Comparison of ENCODE assay signal across 15 cellular contexts in the genomic region with DNA sequence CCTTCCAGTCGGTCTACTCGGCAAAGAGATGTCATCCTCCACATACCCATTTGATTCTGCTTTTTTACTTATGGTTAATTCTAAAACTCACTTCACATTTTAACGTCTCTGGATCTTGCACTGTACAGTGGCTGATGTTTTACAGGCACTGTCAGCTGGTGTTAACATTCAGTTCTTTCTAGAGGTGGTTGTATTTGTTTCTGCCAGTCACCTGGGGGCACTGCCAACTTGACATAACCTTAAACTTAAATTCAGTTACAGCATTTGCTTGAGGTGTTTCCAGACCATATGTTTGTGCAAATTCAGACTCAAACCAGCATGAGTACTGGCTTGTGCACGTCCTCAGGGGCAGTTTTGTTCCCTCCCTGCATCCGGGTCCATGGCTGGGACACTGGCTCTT. TPM values are rescaled to one million over a fixed set of nuclear protein-coding genes. Genes with fewer than 3 reads are reported as not detected.
A peak's percentile ranks its signal among the peaks of the same experiment; 100 is the strongest.
DNase-seq lines count a peak whose midpoint lies in the region; ATAC-seq, FAIRE-seq and TF ChIP-seq lines count a peak whose summit lies in the region.
"Had no signal": no experiment of that assay in that cellular context is flagged by ENCODE, and none has a peak within 500 bp of the region (broad histone marks: within the 10 kb centered on the region; RNA-seq: fewer than 3 reads in every experiment).

No MANE protein-coding gene starts in this region.

- ATAC-seq in HCT116: no peak
- no peak for ATAC-seq in GM21529 (IDR thresholded peaks at IDR 0.05; ENCODE audit: unreplicated experiment)

- no peaks in the 10 kb centered on the region for H3K36me3 ChIP-seq in HCT116 (ENCODE audit: control insufficient read depth in 1 of 2, insufficient read depth in 2 of 2, low read length in 2 of 2)
- H3K36me3 ChIP-seq in muscle layer of colon (ENCODE audit: insufficient read depth, low read length): no peaks in the 10 kb centered on the region
- H3K36me3 ChIP-seq: right atrium auricular region had no signal

- no TSS peak for BruUV-seq in HCT116 (replicated peaks; lab: Mats Ljungman, UMichigan)

- H3K9ac ChIP-seq in HCT116 (ENCODE audit: low read length) (no peak overlapping the region), muscle layer of colon (ENCODE audit: low read length) (no peak overlapping the region)

- DNase-seq in DMS 273 (lab: John Stamatoyannopoulos, UW; ENCODE audit: unreplicated experiment): peak; percentile 60
- no peak for DNase-seq in DMS 273 treated with DMSO at 0.1 percent for 48 hours (lab: John Stamatoyannopoulos, UW)
- no peak for DNase-seq in HCT116 (ENCODE audit: low read depth, low spot score)
- DNase-seq in SW480 (ENCODE audit: low spot score): peak; percentile 20
- DNase-seq in GM12892 (ENCODE audit: insufficient read length): no peak
- no peak for DNase-seq in NCI-H510A treated with DMSO at 0.1 percent for 48 hours (lab: John Stamatoyannopoulos, UW)
- DNase-seq: activated CD8-positive, alpha-beta memory T cell treated with anti-CD3 and anti-CD28 coated beads, Interleukin-2, amount 50 U/mL, for 48 hours; DMS79 treated with DMSO at 0.1 percent for 48 hours; mesendoderm had no signal

- TF ChIP-seq CTCF in HCT116 (IDR thresholded peaks at IDR 0.05 in 2 of 3, conservative IDR thresholded peaks at IDR 0.05 in 1 of 3; ENCODE audit: borderline replicate concordance in 1 of 3, insufficient read depth in 1 of 3, low read depth in 2 of 3, low read length in 2 of 3): peak in 2 of 3 experiments; percentile 12 to 78; a peak in 1 of 6 replicates

- RAD21 ChIA-PET in HCT116 (lab: Charles Lee; ENCODE audit: low non-redundant PET in 1 of 2, low total read pairs in 2 of 2, uncharacterized antibody in 2 of 2, unreplicated experiment in 2 of 2): interaction anchor here in 1 of 2 experiments (0.6 kb wide), 1 partner anchor 85 kb away, joined by 3 read pairs; no protein-coding TSS in a partner anchor

- H3K9me3 ChIP-seq in HCT116 (ENCODE audit: control insufficient read depth in 1 of 2, insufficient read depth in 1 of 2, low read depth in 1 of 2, low read length in 2 of 2): no peaks in the 10 kb centered on the region
- no peaks in the 10 kb centered on the region for H3K9me3 ChIP-seq in muscle layer of colon (ENCODE audit: low read length)
- H3K9me3 ChIP-seq: right atrium auricular region had no signal

- no peak for FAIRE-seq in GM12892 (lab: Jason Lieb, UNC)
- FAIRE-seq: bronchial epithelial cell, GM18507 had no signal

- intact Hi-C loops in HCT116 (cut with micrococcal nuclease): loop anchor here (2.0 to 5.0 kb wide), 2 partner anchors 84 to 449 kb away; no protein-coding TSS in a partner anchor

- CTCF ChIA-PET in HCT116 (lab: Charles Lee): interaction anchor here (1.3 kb wide), 1 partner anchor 85 kb away, joined by 3 read pairs; no protein-coding TSS in a partner anchor

- no peaks in the 10 kb centered on the region for H4K20me1 ChIP-seq in HCT116 (ENCODE audit: insufficient read depth)

- TF ChIP-seq RAD21 in HCT116 (IDR thresholded peaks at IDR 0.05; ENCODE audit: low read depth): peak; percentile 82

- no peaks in the 10 kb centered on the region for H3K27me3 ChIP-seq in HCT116 (ENCODE audit: insufficient read depth, low read length)
- no peaks in the 10 kb centered on the region for H3K27me3 ChIP-seq in muscle layer of colon (ENCODE audit: control insufficient read depth in 1 of 2, insufficient read depth in 2 of 2, low read length in 2 of 2)
- H3K27me3 ChIP-seq: right atrium auricular region had no signal

- H3K4me3 ChIP-seq in HCT116 (replicated peaks in 1 of 2; ENCODE audit: low read depth in 1 of 2, low read length in 2 of 2): no peak overlapping the region
- no peak overlapping the region for H3K4me3 ChIP-seq in muscle layer of colon (ENCODE audit: low read depth in 1 of 2, low read length in 2 of 2)
- H3K4me3 ChIP-seq: right atrium auricular region had no signal

- TF ChIP-seq POLR2A in HCT116 (IDR thresholded peaks at IDR 0.05; ENCODE audit: borderline replicate concordance, extremely low read depth, insufficient read depth, insufficient read length) (no peak), GM12892 (IDR thresholded peaks at IDR 0.05; ENCODE audit: low read depth, low read length) (no peak)

- no peaks in the 10 kb centered on the region for H3K79me2 ChIP-seq in HCT116 (ENCODE audit: insufficient read depth, low read length)

- H3K4me1 ChIP-seq in HCT116 (ENCODE audit: control insufficient read depth in 1 of 2, insufficient read depth in 2 of 2, low read length in 2 of 2) (peaks cover 6 to 21% of the 10 kb centered on the region in 2 experiments; a peak in 3 of 4 replicates), muscle layer of colon (ENCODE audit: insufficient read depth, low read length) (peaks cover 42% of the 10 kb centered on the region)

- no peak overlapping the region for H2AFZ ChIP-seq in HCT116 (ENCODE audit: low read depth, low read length, poor library complexity, severe bottlenecking)

- no peak overlapping the region for H3K27ac ChIP-seq in HCT116 (ENCODE audit: low read depth, low read length)
- H3K27ac ChIP-seq in muscle layer of colon (ENCODE audit: low read depth, low read length): peak overlapping the region; percentile 23
- H3K27ac ChIP-seq: 22Rv1, right atrium auricular region had no signal

- H3K4me2 ChIP-seq in HCT116 (ENCODE audit: low read length): no peak overlapping the region

- POLR2A ChIA-PET in HCT116 (lab: Charles Lee): no interaction called here

- no peaks in the 10 kb centered on the region for H3K9me2 ChIP-seq in HCT116 (ENCODE audit: insufficient read depth)

TF ChIP-seq in HCT116, 20 proteins besides CTCF, POLR2A, EP300 and RAD21 (continues in another document):
- TF ChIP-seq CBX3 (IDR thresholded peaks at IDR 0.05; ENCODE audit: low read depth): no peak
- no peak for TF ChIP-seq ZFX (IDR thresholded peaks at IDR 0.05)
- TF ChIP-seq EZH2phosphoT487 (IDR thresholded peaks at IDR 0.05; ENCODE audit: borderline replicate concordance): no peak
- TF ChIP-seq, protein P1, sequence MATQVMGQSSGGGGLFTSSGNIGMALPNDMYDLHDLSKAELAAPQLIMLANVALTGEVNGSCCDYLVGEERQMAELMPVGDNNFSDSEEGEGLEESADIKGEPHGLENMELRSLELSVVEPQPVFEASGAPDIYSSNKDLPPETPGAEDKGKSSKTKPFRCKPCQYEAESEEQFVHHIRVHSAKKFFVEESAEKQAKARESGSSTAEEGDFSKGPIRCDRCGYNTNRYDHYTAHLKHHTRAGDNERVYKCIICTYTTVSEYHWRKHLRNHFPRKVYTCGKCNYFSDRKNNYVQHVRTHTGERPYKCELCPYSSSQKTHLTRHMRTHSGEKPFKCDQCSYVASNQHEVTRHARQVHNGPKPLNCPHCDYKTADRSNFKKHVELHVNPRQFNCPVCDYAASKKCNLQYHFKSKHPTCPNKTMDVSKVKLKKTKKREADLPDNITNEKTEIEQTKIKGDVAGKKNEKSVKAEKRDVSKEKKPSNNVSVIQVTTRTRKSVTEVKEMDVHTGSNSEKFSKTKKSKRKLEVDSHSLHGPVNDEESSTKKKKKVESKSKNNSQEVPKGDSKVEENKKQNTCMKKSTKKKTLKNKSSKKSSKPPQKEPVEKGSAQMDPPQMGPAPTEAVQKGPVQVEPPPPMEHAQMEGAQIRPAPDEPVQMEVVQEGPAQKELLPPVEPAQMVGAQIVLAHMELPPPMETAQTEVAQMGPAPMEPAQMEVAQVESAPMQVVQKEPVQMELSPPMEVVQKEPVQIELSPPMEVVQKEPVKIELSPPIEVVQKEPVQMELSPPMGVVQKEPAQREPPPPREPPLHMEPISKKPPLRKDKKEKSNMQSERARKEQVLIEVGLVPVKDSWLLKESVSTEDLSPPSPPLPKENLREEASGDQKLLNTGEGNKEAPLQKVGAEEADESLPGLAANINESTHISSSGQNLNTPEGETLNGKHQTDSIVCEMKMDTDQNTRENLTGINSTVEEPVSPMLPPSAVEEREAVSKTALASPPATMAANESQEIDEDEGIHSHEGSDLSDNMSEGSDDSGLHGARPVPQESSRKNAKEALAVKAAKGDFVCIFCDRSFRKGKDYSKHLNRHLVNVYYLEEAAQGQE (IDR thresholded peaks at IDR 0.05; ENCODE audit: low read depth): no peak
- TF ChIP-seq, protein P2, sequence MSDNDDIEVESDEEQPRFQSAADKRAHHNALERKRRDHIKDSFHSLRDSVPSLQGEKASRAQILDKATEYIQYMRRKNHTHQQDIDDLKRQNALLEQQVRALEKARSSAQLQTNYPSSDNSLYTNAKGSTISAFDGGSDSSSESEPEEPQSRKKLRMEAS (IDR thresholded peaks at IDR 0.05): no peak
- no peak for TF ChIP-seq CEBPB (IDR thresholded peaks at IDR 0.05; ENCODE audit: low read depth)
- no peak for TF ChIP-seq JUND (IDR thresholded peaks at IDR 0.05)
- no peak for TF ChIP-seq SIN3A (IDR thresholded peaks at IDR 0.05; ENCODE audit: low read depth)
- TF ChIP-seq, protein P3, sequence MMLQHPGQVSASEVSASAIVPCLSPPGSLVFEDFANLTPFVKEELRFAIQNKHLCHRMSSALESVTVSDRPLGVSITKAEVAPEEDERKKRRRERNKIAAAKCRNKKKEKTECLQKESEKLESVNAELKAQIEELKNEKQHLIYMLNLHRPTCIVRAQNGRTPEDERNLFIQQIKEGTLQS (IDR thresholded peaks at IDR 0.05): no peak
- TF ChIP-seq TCF7L2 (IDR thresholded peaks at IDR 0.05; ENCODE audit: borderline replicate concordance, extremely low read depth, insufficient read depth, insufficient read length): no peak
- TF ChIP-seq POLR2AphosphoS5 (IDR thresholded peaks at IDR 0.05; ENCODE audit: low read depth, low read length): no peak
- TF ChIP-seq, protein P4, sequence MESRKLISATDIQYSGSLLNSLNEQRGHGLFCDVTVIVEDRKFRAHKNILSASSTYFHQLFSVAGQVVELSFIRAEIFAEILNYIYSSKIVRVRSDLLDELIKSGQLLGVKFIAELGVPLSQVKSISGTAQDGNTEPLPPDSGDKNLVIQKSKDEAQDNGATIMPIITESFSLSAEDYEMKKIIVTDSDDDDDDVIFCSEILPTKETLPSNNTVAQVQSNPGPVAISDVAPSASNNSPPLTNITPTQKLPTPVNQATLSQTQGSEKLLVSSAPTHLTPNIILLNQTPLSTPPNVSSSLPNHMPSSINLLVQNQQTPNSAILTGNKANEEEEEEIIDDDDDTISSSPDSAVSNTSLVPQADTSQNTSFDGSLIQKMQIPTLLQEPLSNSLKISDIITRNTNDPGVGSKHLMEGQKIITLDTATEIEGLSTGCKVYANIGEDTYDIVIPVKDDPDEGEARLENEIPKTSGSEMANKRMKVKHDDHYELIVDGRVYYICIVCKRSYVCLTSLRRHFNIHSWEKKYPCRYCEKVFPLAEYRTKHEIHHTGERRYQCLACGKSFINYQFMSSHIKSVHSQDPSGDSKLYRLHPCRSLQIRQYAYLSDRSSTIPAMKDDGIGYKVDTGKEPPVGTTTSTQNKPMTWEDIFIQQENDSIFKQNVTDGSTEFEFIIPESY (IDR thresholded peaks at IDR 0.05; ENCODE audit: extremely low read depth, insufficient replicate concordance, low read length): no peak
- TF ChIP-seq ELF1 (IDR thresholded peaks at IDR 0.05; ENCODE audit: borderline replicate concordance, low read depth): no peak

RNA-seq across cellular contexts. Expression of a gene that starts 5.3 kb away (rescaled TPM):
- 27.1 TPM for total RNA-seq in HCT116 (2021; ENCODE audit: unreplicated experiment)
- 18.6 and 19.9 TPM in 2 replicates for polyA plus RNA-seq in HCT116 (2012)
- polyA plus RNA-seq in GM12892 (2012; ENCODE audit: missing spikeins): 7.8 TPM

RNA-seq across cellular contexts. Expression of a gene that starts 24.1 kb away (rescaled TPM):
- total RNA-seq in HCT116 (2021; ENCODE audit: unreplicated experiment): 42.8 TPM
- 47.4 and 60.1 TPM in 2 replicates for polyA plus RNA-seq in HCT116 (2012)
- polyA plus RNA-seq in GM12892 (2012; ENCODE audit: missing spikeins): 79.0 TPM

Comparison
In these comparisons a context has a peak if more than half of its experiments do, and no peak if none do; other contexts are left out.
1. DNase-seq: peak in DMS 273 (single experiment) and SW480 (single experiment); none in DMS 273 treated with DMSO at 0.1 percent for 48 hours (single experiment), HCT116 (single experiment), GM12892 (single experiment) and NCI-H510A treated with DMSO at 0.1 percent for 48 hours (single experiment).